ENCODE assay signal across 8 cellular contexts in genomic region chr6:43575105-43575771, GRCh38. TPM values are rescaled to one million over a fixed set of nuclear protein-coding genes. Genes with fewer than 3 reads are reported as not detected.
DNase-seq lines count a peak whose midpoint lies in the region; ATAC-seq and TF ChIP-seq lines count a peak whose summit lies in the region.

No MANE protein-coding gene starts in this region.

- H3K4me3 Mint-ChIP-seq in activated naive CD8-positive, alpha-beta T cell treated with anti-CD3 and anti-CD28 coated beads for 36 hours: peak overlapping the region; percentile 95

- peaks cover 17% of the 10 kb centered on the region for H3F3A ChIP-seq in DOHH2 (ENCODE audit: control insufficient read depth, insufficient read depth)

- H3K4me2 ChIP-seq in DOHH2 (ENCODE audit: low read length): peak overlapping the region; percentile 81

- peaks cover 18% of the 10 kb centered on the region for H4K20me1 ChIP-seq in DOHH2 (ENCODE audit: control insufficient read depth, insufficient read depth, low read depth, low read length)

- H3K9me2 ChIP-seq in DOHH2 (replicated peaks; ENCODE audit: control insufficient read depth, low read length): no peaks in the 10 kb centered on the region

- peak; percentile 65 to 71 for ATAC-seq in right cardiac atrium
- no peak for ATAC-seq in GM21528 (IDR thresholded peaks at IDR 0.05; ENCODE audit: low FRiP score, unreplicated experiment)

- intact Hi-C loops in right cardiac atrium (cut with DNase I): no loop called here

- no peaks in the 10 kb centered on the region for H3K27me3 Mint-ChIP-seq in activated naive CD8-positive, alpha-beta T cell treated with anti-CD3 and anti-CD28 coated beads for 36 hours

- peak overlapping the region; percentile 91 for H3K27ac Mint-ChIP-seq in activated naive CD8-positive, alpha-beta T cell treated with anti-CD3 and anti-CD28 coated beads for 36 hours

- peaks cover 42% of the 10 kb centered on the region for H3K4me1 Mint-ChIP-seq in activated naive CD8-positive, alpha-beta T cell treated with anti-CD3 and anti-CD28 coated beads for 36 hours

- peaks cover 25% of the 10 kb centered on the region for H3K4me1 ChIP-seq in DOHH2 (ENCODE audit: control insufficient read depth, low read length)
- H3K4me1 ChIP-seq in HAP-1: no peaks in the 10 kb centered on the region; the same call in 1 of the 2 replicates
- H3K4me1 ChIP-seq in right cardiac atrium (ENCODE audit: control insufficient read depth, insufficient read depth, low read length): no peaks in the 10 kb centered on the region

- H3K79me2 ChIP-seq in DOHH2 (ENCODE audit: control insufficient read depth, low read length): peaks cover 74% of the 10 kb centered on the region

- H3K4me3 ChIP-seq in DOHH2 (ENCODE audit: low read length) (peak overlapping the region; percentile 96), HAP-1 (peak overlapping the region; percentile 98), right cardiac atrium (ENCODE audit: low read length) (peak overlapping the region; percentile 65), retinal pigment epithelial cell (ENCODE audit: low read length) (peak overlapping the region; percentile 96)

- H3K36me3 Mint-ChIP-seq in activated naive CD8-positive, alpha-beta T cell treated with anti-CD3 and anti-CD28 coated beads for 36 hours: peaks cover 31% of the 10 kb centered on the region

- no peaks in the 10 kb centered on the region for H3K9me3 Mint-ChIP-seq in activated naive CD8-positive, alpha-beta T cell treated with anti-CD3 and anti-CD28 coated beads for 36 hours

- H3K27ac ChIP-seq in DOHH2 (ENCODE audit: low read depth, low read length): peak overlapping the region; percentile 88
- no peak overlapping the region for H3K27ac ChIP-seq in right cardiac atrium (ENCODE audit: low read length)

- in situ Hi-C loops in HAP-1 (cut with MboI; ENCODE audit: low sequenced_read_pairs): no loop called here

- H3K9me3 ChIP-seq in DOHH2 (ENCODE audit: control insufficient read depth, insufficient read depth, low read length) (no peaks in the 10 kb centered on the region), HAP-1 (no peaks in the 10 kb centered on the region), right cardiac atrium (ENCODE audit: control insufficient read depth, low read length) (no peaks in the 10 kb centered on the region)

- H3K36me3 ChIP-seq in DOHH2 (ENCODE audit: control insufficient read depth, low read length) (peaks cover 69% of the 10 kb centered on the region), HAP-1 (replicated peaks) (peaks cover 32% of the 10 kb centered on the region)

- DNase-seq in HAP-1 (ENCODE audit: low spot score in 2 of 2) (peak; percentile 32 to 71), NCI-H146 treated with DMSO at 0.1 percent for 48 hours (lab: John Stamatoyannopoulos, UW; ENCODE audit: unreplicated experiment) (peak; percentile 53), right cardiac atrium (peak in 1 of 3 donors; percentile 78), retinal pigment epithelial cell (ENCODE audit: low read depth) (no peak), T1000 (lab: John Stamatoyannopoulos, UW) (no peak)
- no peak for DNase-seq in activated naive CD8-positive, alpha-beta T cell treated with anti-CD3 and anti-CD28 coated beads for 36 hours

- no peaks in the 10 kb centered on the region for H3K27me3 ChIP-seq in DOHH2 (ENCODE audit: control insufficient read depth, low read length)
- H3K27me3 ChIP-seq in HAP-1 (ENCODE audit: low read depth): no peaks in the 10 kb centered on the region
- H3K27me3 ChIP-seq in right cardiac atrium (ENCODE audit: control insufficient read depth, insufficient read depth): no peaks in the 10 kb centered on the region

- under 1% methylated on average over 38 of the region's 38 CpGs for WGBS in right cardiac atrium

- no peak for TF ChIP-seq CTCF in DOHH2 (IDR thresholded peaks at IDR 0.05; ENCODE audit: low read depth, low read length, poor library complexity, severe bottlenecking)
- no peak for TF ChIP-seq CTCF in retinal pigment epithelial cell (conservative IDR thresholded peaks at IDR 0.05; ENCODE audit: low read depth, low read length)

RNA-seq across cellular contexts. Expression of gene XPO5, which starts 0.6 kb away (rescaled TPM):
- total RNA-seq in activated naive CD8-positive, alpha-beta T cell treated with anti-CD3 and anti-CD28 coated beads for 36 hours: 100 to 1,000 TPM; 119 to 121 TPM
- total RNA-seq in right cardiac atrium: 10 to 100 TPM; 10.4 to 18.5 (median 14.7) TPM
- 4.9 TPM for polyA plus RNA-seq in right cardiac atrium

RNA-seq across cellular contexts. Expression of gene POLH, which starts 0.7 kb away (rescaled TPM):
- 10 to 100 TPM; 23.4 to 30.1 TPM for total RNA-seq in activated naive CD8-positive, alpha-beta T cell treated with anti-CD3 and anti-CD28 coated beads for 36 hours
- 1 to 10 TPM; 5.6 to 9.4 (median 8.5) TPM for total RNA-seq in right cardiac atrium
- 3.1 TPM for polyA plus RNA-seq in right cardiac atrium

RNA-seq across cellular contexts. Expression of gene GTPBP2, which starts 53.8 kb away (rescaled TPM):
- total RNA-seq in activated naive CD8-positive, alpha-beta T cell treated with anti-CD3 and anti-CD28 coated beads for 36 hours: 10 to 100 TPM; 49.2 to 52.1 TPM
- total RNA-seq in right cardiac atrium: 10 to 100 TPM; 21.8 to 30.7 (median 28.5) TPM
- polyA plus RNA-seq in right cardiac atrium: 24.6 TPM

RNA-seq across cellular contexts. Expression of gene POLR1C, which starts 58.3 kb away (rescaled TPM):
- 10 to 100 TPM; 87.6 to 99.1 TPM for total RNA-seq in activated naive CD8-positive, alpha-beta T cell treated with anti-CD3 and anti-CD28 coated beads for 36 hours
- 10 to 100 TPM; 14.1 to 24.8 (median 15.6) TPM for total RNA-seq in right cardiac atrium
- polyA plus RNA-seq in right cardiac atrium: 13.9 TPM

RNA-seq across cellular contexts. Expression of gene YIPF3, which starts 58.5 kb away (rescaled TPM):
- 10 to 100 TPM; 38.1 to 38.2 TPM for total RNA-seq in activated naive CD8-positive, alpha-beta T cell treated with anti-CD3 and anti-CD28 coated beads for 36 hours
- total RNA-seq in right cardiac atrium: 10 to 100 TPM; 70.3 to 84.1 (median 71.9) TPM
- polyA plus RNA-seq in right cardiac atrium: 95.0 TPM

Comparison
In these comparisons a context has a peak if more than half of its experiments do, and no peak if none do; other contexts are left out.
1. DNase-seq: peak in HAP-1 (2 of 2) and NCI-H146 treated with DMSO at 0.1 percent for 48 hours (single experiment); none in activated naive CD8-positive, alpha-beta T cell treated with anti-CD3 and anti-CD28 coated beads for 36 hours (single experiment), retinal pigment epithelial cell (single experiment) and T1000 (single experiment).
2. RNA of gene XPO5, which starts 0.6 kb away (total RNA-seq): 119 to 121 TPM in activated naive CD8-positive, alpha-beta T cell treated with anti-CD3 and anti-CD28 coated beads for 36 hours; 10.4 to 18.5 TPM in right cardiac atrium; every median in the first group is over 4 times any median in the second.
3. Peak in every context shown above with its lines, with median percentiles within 50 percentile points of each other: H3K4me3 ChIP-seq.